In the genomic region with DNA sequence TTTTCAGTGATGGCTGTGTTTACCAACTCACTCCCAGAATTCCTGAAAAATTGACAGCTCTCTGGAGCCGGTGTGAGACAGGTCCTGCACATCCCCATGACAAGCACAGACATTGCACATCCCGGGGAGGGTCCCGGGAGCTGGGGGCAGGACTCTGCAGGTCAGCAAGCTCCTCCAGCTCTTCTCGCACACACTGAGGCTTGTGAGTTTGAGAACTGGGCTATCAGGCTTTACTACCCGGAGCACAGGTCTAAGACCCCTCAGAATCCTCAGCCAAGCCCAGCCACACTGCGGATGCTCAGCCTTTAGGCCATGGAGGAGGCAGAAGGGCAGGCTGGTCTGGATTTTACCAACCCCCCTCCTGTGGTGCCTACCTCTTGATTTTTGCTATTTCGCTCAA, we compare ENCODE assay signal across 27 cellular contexts. TPM values are rescaled to one million over a fixed set of nuclear protein-coding genes. Genes with fewer than 3 reads are reported as not detected.
"Had no signal": no experiment of that assay in that cellular context is flagged by ENCODE, and none has a peak within 500 bp of the region (broad histone marks: within the 10 kb centered on the region; RNA-seq: fewer than 3 reads in every experiment).

No MANE protein-coding gene starts in this region.

- H3K27ac ChIP-seq: colonic mucosa had no signal

- DNase-seq: activated CD4-positive, alpha-beta T cell treated with anti-CD3 and anti-CD28 coated beads for 36 hours; activated CD4-positive, alpha-beta T cell treated with anti-CD3 and anti-CD28 coated beads, Interleukin-2, amount 10 ng/mL, durations not matched to agents 24 days and 14 days; activated CD4-positive, CD25-positive, alpha-beta regulatory T cell; activated CD4-positive, CD25-positive, alpha-beta regulatory T cell treated with anti-CD3 and anti-CD28 coated beads, Interleukin-2, amount 50 U/mL, for 72 hours; activated CD8-positive, alpha-beta memory T cell treated with anti-CD3 and anti-CD28 coated beads for 24 hours; activated CD8-positive, alpha-beta T cell treated with anti-CD3 and anti-CD28 coated beads for 36 hours; activated effector memory CD4-positive, alpha-beta T cell treated with Interleukin-2 at 50 U/mL for 16 hours; activated gamma-delta T cell treated with Interleukin-2 at 50 U/mL for 16 hours; activated naive CD4-positive, alpha-beta T cell treated with anti-CD3 and anti-CD28 coated beads, Interleukin-2, amount 50 U/mL, for 16 hours; activated naive CD4-positive, alpha-beta T cell treated with Interleukin-2 at 50 U/mL for 16 hours; activated T-cell treated with anti-CD3 and anti-CD28 coated beads, Interleukin-2, amount 50 U/mL, for 4 hours; amniotic stem cell; anterior cingulate cortex; central memory CD4-positive, alpha-beta T cell; cerebellar nuclear complex; colonic mucosa; effector CD8-positive, alpha-beta T cell; foreskin fibroblast; T-helper 2 cell had no signal

- H3K9me3 ChIP-seq: colonic mucosa had no signal

- ATAC-seq: activated CD4-positive, alpha-beta T cell treated with anti-CD3 and anti-CD28 coated beads for 36 hours; activated CD8-positive, alpha-beta T cell treated with anti-CD3 and anti-CD28 coated beads for 36 hours; activated T-cell treated with anti-CD3 and anti-CD28 coated beads, Interleukin-2, amount 50 U/mL, for 4 hours; activated T-helper 17 cell treated with anti-CD3 and anti-CD28 coated beads, Interleukin-2, amount 50 U/mL, for 72 hours; esophagus mucosa had no signal

- H3K27me3 ChIP-seq: colonic mucosa had no signal

- H3K4me1 ChIP-seq: colonic mucosa had no signal

- H3K4me3 ChIP-seq: colonic mucosa had no signal

- H3K36me3 ChIP-seq: colonic mucosa had no signal

RNA-seq across cellular contexts. Expression of a gene that starts 5.6 kb away (rescaled TPM):
- total RNA-seq: activated CD4-positive, alpha-beta T cell treated with anti-CD3 and anti-CD28 coated beads for 36 hours; activated CD4-positive, alpha-beta T cell treated with anti-CD3 and anti-CD28 coated beads, Interleukin-2, amount 10 ng/mL, durations not matched to agents 24 days and 14 days; activated CD8-positive, alpha-beta T cell treated with anti-CD3 and anti-CD28 coated beads for 36 hours; activated T-cell treated with anti-CD3 and anti-CD28 coated beads, Interleukin-2, amount 50 U/mL, for 4 hours; activated T-helper 17 cell treated with anti-CD3 and anti-CD28 coated beads, Interleukin-2, amount 50 U/mL, for 72 hours; astrocyte; colonic mucosa; dermis microvascular lymphatic vessel endothelial cell; epithelial cell of proximal tubule; frontal cortex; T-helper 1 cell treated with Interleukin-12 subunit alpha and Interleukin-12 subunit beta and Interleukin-4 antibody, amounts not matched to agents 30 ng/mL and 1 ng/mL, for 36 hours had no signal
- polyA plus RNA-seq: adipose tissue had no signal

RNA-seq across cellular contexts. Expression of a gene that starts 7.8 kb away (rescaled TPM):
- total RNA-seq: activated CD4-positive, alpha-beta T cell treated with anti-CD3 and anti-CD28 coated beads for 36 hours; activated CD4-positive, alpha-beta T cell treated with anti-CD3 and anti-CD28 coated beads, Interleukin-2, amount 10 ng/mL, durations not matched to agents 24 days and 14 days; activated CD8-positive, alpha-beta T cell treated with anti-CD3 and anti-CD28 coated beads for 36 hours; activated T-cell treated with anti-CD3 and anti-CD28 coated beads, Interleukin-2, amount 50 U/mL, for 4 hours; activated T-helper 17 cell treated with anti-CD3 and anti-CD28 coated beads, Interleukin-2, amount 50 U/mL, for 72 hours; astrocyte; colonic mucosa; dermis microvascular lymphatic vessel endothelial cell; epithelial cell of proximal tubule; frontal cortex; T-helper 1 cell treated with Interleukin-12 subunit alpha and Interleukin-12 subunit beta and Interleukin-4 antibody, amounts not matched to agents 30 ng/mL and 1 ng/mL, for 36 hours had no signal
- polyA plus RNA-seq: adipose tissue had no signal
